8 cellular contexts compared by ENCODE assay signal in genomic region chr4:165327211-165328100, GRCh38. TPM values are rescaled to one million over a fixed set of nuclear protein-coding genes. Genes with fewer than 3 reads are reported as not detected.
DNase-seq lines count a peak whose midpoint lies in the region; ATAC-seq lines count a peak whose summit lies in the region.

Gene MSMO1 (plus strand): TSS chr4:165327669. CDS start chr4:165333371, 5,702 bp downstream.

- DNase-seq in COR-L47 (lab: John Stamatoyannopoulos, UW) (peak; percentile 99), HT1080 (ENCODE audit: low read depth) (peak; percentile 99), NOMO-1 (lab: John Stamatoyannopoulos, UW; ENCODE audit: unreplicated experiment in 2 of 2) (peak; percentile 98 to 99), lung microvascular endothelial cell (ENCODE audit: low read depth in 2 of 2) (peak; percentile 99 to 100)
- peak; percentile 96 for DNase-seq in effector memory CD8-positive, alpha-beta T cell
- peak; percentile 92 to 98 (median 95) for DNase-seq in stimulated activated CD4-positive, alpha-beta T cell treated with anti-CD3 and anti-CD28 coated beads, TNF-alpha, amount 100 ng/mL, for 48 hours (ENCODE audit: low read depth in 3 of 3)

- peak; percentile 98 for ATAC-seq in GM21367 (IDR thresholded peaks at IDR 0.05; ENCODE audit: unreplicated experiment)
- ATAC-seq in effector memory CD8-positive, alpha-beta T cell (replicated peaks) = peak; percentile 95

- H3K9me3 Mint-ChIP-seq in effector memory CD8-positive, alpha-beta T cell = no peaks in the 10 kb centered on the region

- no peaks in the 10 kb centered on the region for H3K27me3 Mint-ChIP-seq in effector memory CD8-positive, alpha-beta T cell

- CTCF ChIA-PET in activated CD8-positive, alpha-beta memory T cell treated with anti-CD3 and anti-CD28 coated beads for 36 hours (lab: Charles Lee) = interaction anchor here (1.5 kb wide), 1 partner anchor 196 kb away, joined by 5 read pairs; no protein-coding TSS in a partner anchor

- H3K27ac Mint-ChIP-seq in effector memory CD8-positive, alpha-beta T cell = no peak within 1 kb of the TSS

- peaks cover 27 to 28% of the 10 kb centered on the region in 2 donors for H3K4me1 Mint-ChIP-seq in effector memory CD8-positive, alpha-beta T cell (ENCODE audit: low read depth in 2 of 2)

- H3K4me3 Mint-ChIP-seq in effector memory CD8-positive, alpha-beta T cell = no peak within 1 kb of the TSS

- H3K36me3 Mint-ChIP-seq in effector memory CD8-positive, alpha-beta T cell (ENCODE audit: insufficient read depth) = peaks cover 6% of the 10 kb centered on the region

- POLR2A ChIA-PET in activated CD8-positive, alpha-beta memory T cell treated with anti-CD3 and anti-CD28 coated beads for 36 hours (lab: Charles Lee) = interaction anchor here (0.8 to 1.3 kb wide), 4 partner anchors 10 to 1833 kb away, joined by 3 to 4 read pairs (median 3); partner anchors contain the start of genes KLHL2 and TMA16

RNA-seq across cellular contexts. Expression of gene MSMO1, which starts in this region (rescaled TPM):
- 117 and 178 TPM in 2 replicates for total RNA-seq in HT1080 (2014; rRNA removed; shearing (Covaris generic))
- polyA plus RNA-seq in HT1080 (2015; cell fraction: cytosol; rRNA removed) = 113 and 133 TPM in 2 replicates
- 146 and 158 TPM in 2 replicates for polyA plus RNA-seq in HT1080 (2015; cell fraction: nucleus; rRNA removed)
- total RNA-seq in activated CD8-positive, alpha-beta memory T cell treated with anti-CD3 and anti-CD28 coated beads for 36 hours = 10 to 100 TPM; 38.2 to 40.7 TPM
- 93.7 and 101 TPM in 2 replicates for total RNA-seq in lung microvascular endothelial cell

Comparison
In these comparisons a context has a peak if more than half of its experiments do, and no peak if none do; other contexts are left out.
1. Peak in every context shown above with its lines: DNase-seq and ATAC-seq.